12 cellular contexts compared by ENCODE assay signal in the genomic region with DNA sequence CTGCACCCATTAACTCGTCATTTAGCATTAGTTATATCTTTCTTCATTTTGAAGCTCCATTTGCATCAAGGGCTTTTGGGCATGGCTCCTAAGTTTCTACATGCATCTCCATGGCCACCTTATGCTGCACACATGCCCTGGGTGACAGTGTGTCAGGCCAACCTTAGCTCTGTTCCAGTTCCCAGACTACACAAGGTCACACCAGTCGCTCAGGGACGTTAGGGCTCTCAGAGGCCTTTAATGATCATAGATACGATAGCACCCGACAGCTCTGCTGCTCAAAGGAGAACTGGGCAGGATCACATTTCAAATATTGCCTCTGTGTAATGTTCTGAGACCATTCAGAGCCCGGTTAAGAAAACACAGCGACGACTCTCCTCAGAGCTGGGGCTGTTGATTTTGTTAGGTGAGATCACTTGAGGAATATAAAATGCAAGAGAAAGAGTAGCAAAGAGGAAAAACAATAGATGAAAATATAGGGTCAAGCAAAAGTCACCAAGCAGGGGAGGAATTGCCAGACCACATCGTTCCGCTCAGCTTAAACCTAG.
DNase-seq lines count a peak whose midpoint lies in the region; ATAC-seq, FAIRE-seq and TF ChIP-seq lines count a peak whose summit lies in the region.
"Had no signal": no experiment of that assay in that cellular context is flagged by ENCODE, and none has a peak within 500 bp of the region (broad histone marks: within the 10 kb centered on the region; RNA-seq: fewer than 3 reads in every experiment).

No MANE protein-coding gene starts in this region.

- H4K91ac ChIP-seq in H1 (replicated peaks; ENCODE audit: insufficient read length, low read length) = no peak overlapping the region

- no peak overlapping the region for H3K14ac ChIP-seq in H1 (ENCODE audit: insufficient read length)

- no peak overlapping the region for H2BK15ac ChIP-seq in H1 (ENCODE audit: low read length)

- H3K4me3 Mint-ChIP-seq in nephron = peak overlapping the region; percentile 20 to 36 (median 27)
- no peak overlapping the region for H3K4me3 Mint-ChIP-seq in activated CD4-positive, alpha-beta T cell treated with anti-CD3 and anti-CD28 coated beads, Interleukin-2, amount 10 ng/mL, durations not matched to agents 7 days and 5 days
- H3K4me3 Mint-ChIP-seq: activated CD4-positive, alpha-beta T cell treated with anti-CD3 and anti-CD28 coated beads, Interleukin-2, amount 10 ng/mL, durations not matched to agents 24 days and 14 days; activated naive CD4-positive, alpha-beta T cell treated with anti-CD3 and anti-CD28 coated beads, Interleukin-2, amount 10 ng/mL, durations not matched to agents 7 days and 5 days; stimulated activated memory B cell treated with anti-CD40 and anti-IgM and Interleukin-4, amounts not matched to agents 10 μg/mL and 1 μg/mL and 100 μg/mL, for 72 hours had no signal

- TF ChIP-seq POLR2A in A549 (IDR thresholded peaks at IDR 0.05; ENCODE audit: low read length) (no peak), H1 (IDR thresholded peaks at IDR 0.05; ENCODE audit: control extremely low read depth in 1 of 2, low read depth in 2 of 2, low read length in 2 of 2) (no peak)

- H3K9me2 ChIP-seq in MM.1S (replicated peaks; ENCODE audit: insufficient read depth, low read length) = no peaks in the 10 kb centered on the region

- H3K9ac ChIP-seq in MM.1S (ENCODE audit: low read length) (no peak overlapping the region), H1 (replicated peaks in 1 of 4; ENCODE audit: extremely low read depth in 1 of 4, low read depth in 3 of 4, low read length in 3 of 4) (no peak overlapping the region)

- H3K9me3 Mint-ChIP-seq in nephron = no peaks in the 10 kb centered on the region
- H3K9me3 Mint-ChIP-seq in activated CD4-positive, alpha-beta T cell treated with anti-CD3 and anti-CD28 coated beads, Interleukin-2, amount 10 ng/mL, durations not matched to agents 7 days and 5 days = no peaks in the 10 kb centered on the region
- H3K9me3 Mint-ChIP-seq: activated CD4-positive, alpha-beta T cell treated with anti-CD3 and anti-CD28 coated beads, Interleukin-2, amount 10 ng/mL, durations not matched to agents 24 days and 14 days; activated naive CD4-positive, alpha-beta T cell treated with anti-CD3 and anti-CD28 coated beads, Interleukin-2, amount 10 ng/mL, durations not matched to agents 7 days and 5 days; memory B cell; stimulated activated memory B cell treated with anti-CD40 and anti-IgM and Interleukin-4, amounts not matched to agents 10 μg/mL and 1 μg/mL and 100 μg/mL, for 72 hours had no signal

- no peaks in the 10 kb centered on the region for H3K23me2 ChIP-seq in H1 (ENCODE audit: low read depth, low read length)

- H3K4me2 ChIP-seq in A549 (peak overlapping the region; percentile 50; the same call in 2 of the 3 replicates), MM.1S (ENCODE audit: low read depth, low read length) (no peak overlapping the region), H1 (ENCODE audit: insufficient read depth in 1 of 2, low read depth in 2 of 2, low read length in 2 of 2) (no peak overlapping the region)

- WGBS in A549 (ENCODE audit: missing lambda C conversion rate) = 86% methylated on average over 10 of the region's 10 CpGs
- WGBS in H1 (ENCODE audit: extremely low coverage in 1 of 2, insufficient coverage in 1 of 2, insufficient read length in 1 of 2, insufficient replicate concordance in 2 of 2, low coverage in 1 of 2, low lambda C conversion rate in 2 of 2, missing lambda C conversion rate in 1 of 2), 2 experiments = 89% methylated on average over 10 of the region's 10 CpGs; no CpG with 5 or more reads in 1 of the 2 experiments

- H4K5ac ChIP-seq in H1 (ENCODE audit: insufficient read length, low read depth, low read length) = no peak overlapping the region

- H4K20me1 ChIP-seq in MM.1S (ENCODE audit: insufficient read depth, low read length) = no peaks in the 10 kb centered on the region
- H4K20me1 ChIP-seq in H1 (replicated peaks in 1 of 2; ENCODE audit: control insufficient read depth in 1 of 2, insufficient read depth in 2 of 2, low read length in 2 of 2) = no peaks in the 10 kb centered on the region

- CTCF ChIA-PET in A549 (lab: Yijun Ruan, JAX) (interaction anchor here (0.9 to 4.3 kb wide), 43 partner anchors 9 to 996 kb away, joined by 3 to 33 read pairs (median 5); no protein-coding TSS in a partner anchor), H1 (lab: Charles Lee; ENCODE audit: partially characterized antibody) (interaction anchor here (0.5 to 3.7 kb wide), 39 partner anchors 9 to 1709 kb away, joined by 3 to 23 read pairs (median 4); no protein-coding TSS in a partner anchor)
- CTCF ChIA-PET in activated CD4-positive, alpha-beta T cell treated with anti-CD3 and anti-CD28 coated beads, Interleukin-2, amount 10 ng/mL, durations not matched to agents 7 days and 5 days (lab: Charles Lee) = interaction anchor here (1.0 to 3.9 kb wide), 7 partner anchors 8 to 941 kb away, joined by 3 to 18 read pairs (median 3); no protein-coding TSS in a partner anchor

- no peaks in the 10 kb centered on the region for H3F3A ChIP-seq in MM.1S (ENCODE audit: insufficient read depth, low read length)

- H2AFZ ChIP-seq in MM.1S (ENCODE audit: low read length) = 0 out of 2 replicates have a peak overlapping the region, but pooled peaks have one; percentile 24
- peak overlapping the region; percentile 64 for H2AFZ ChIP-seq in H1 (ENCODE audit: low read length)

- H2BK120ac ChIP-seq in H1 (replicated peaks; ENCODE audit: low read depth, low read length) = no peak overlapping the region

- H3K27ac ChIP-seq in A549 (peak overlapping the region in 1 of 2 experiments; percentile 73; a peak in 4 of 6 replicates), MM.1S (ENCODE audit: low read length) (no peak overlapping the region), H1 (ENCODE audit: low read depth, low read length) (no peak overlapping the region)

- H3K9me3 ChIP-seq in A549 (no peaks in the 10 kb centered on the region), MM.1S (replicated peaks; ENCODE audit: insufficient read depth, low read length) (no peaks in the 10 kb centered on the region), H1 (ENCODE audit: insufficient read depth in 2 of 2, low read depth in 1 of 2, low read length in 1 of 2) (no peaks in the 10 kb centered on the region)

- peaks cover 29% of the 10 kb centered on the region for H3K4me1 Mint-ChIP-seq in nephron
- H3K4me1 Mint-ChIP-seq in activated CD4-positive, alpha-beta T cell treated with anti-CD3 and anti-CD28 coated beads, Interleukin-2, amount 10 ng/mL, durations not matched to agents 7 days and 5 days = peaks cover 9% of the 10 kb centered on the region

- H3K4me3 ChIP-seq in A549 (no peak overlapping the region), MM.1S (ENCODE audit: low read length) (no peak overlapping the region), H1 (ENCODE audit: extremely low read depth in 1 of 4, insufficient read depth in 2 of 4, low read depth in 3 of 4, low read length in 4 of 4) (no peak overlapping the region)

- intact Hi-C loops in posterior vena cava (cut with DNase I) = loop anchor here in 1 of 2 donors (10.0 kb wide), 1 partner anchor 889 kb away; no protein-coding TSS in a partner anchor

- no peak overlapping the region for H3K23ac ChIP-seq in H1 (ENCODE audit: insufficient read length)

- H3K4me1 ChIP-seq in A549 = peaks cover 3% of the 10 kb centered on the region; the same call in 1 of the 3 replicates
- H3K4me1 ChIP-seq in MM.1S (ENCODE audit: low read length) = no peaks in the 10 kb centered on the region
- H3K4me1 ChIP-seq in H1 (replicated peaks in 1 of 4; ENCODE audit: control insufficient read depth in 3 of 4, insufficient read depth in 4 of 4, low read length in 3 of 4) = no peaks in the 10 kb centered on the region; a peak in 1 of 7 replicates

- H3K27me3 ChIP-seq in MM.1S (replicated peaks; ENCODE audit: insufficient read depth, low read length) (no peaks in the 10 kb centered on the region), H1 (replicated peaks in 1 of 4; ENCODE audit: control insufficient read depth in 3 of 4, extremely low read depth in 1 of 4, insufficient read depth in 3 of 4, low read length in 3 of 4) (no peaks in the 10 kb centered on the region)

- H2BK12ac ChIP-seq in H1 (ENCODE audit: low read depth, low read length) = no peak overlapping the region; the same call in 1 of the 2 replicates

- no peak overlapping the region for H3K18ac ChIP-seq in H1 (ENCODE audit: extremely low read depth, low read length)

- ATAC-seq in A549 = peak; percentile 24 to 39; a peak in 3 of 6 replicates

- POLR2A ChIA-PET in A549 (lab: Yijun Ruan, JAX) (no interaction called here), H1 (lab: Charles Lee; ENCODE audit: partially characterized antibody) (no interaction called here)
- POLR2A ChIA-PET in activated CD4-positive, alpha-beta T cell treated with anti-CD3 and anti-CD28 coated beads, Interleukin-2, amount 10 ng/mL, durations not matched to agents 7 days and 5 days (lab: Charles Lee) = no interaction called here

- H3K27ac Mint-ChIP-seq in nephron = peak overlapping the region; percentile 26 to 62 (median 31)
- H3K27ac Mint-ChIP-seq in activated CD4-positive, alpha-beta T cell treated with anti-CD3 and anti-CD28 coated beads, Interleukin-2, amount 10 ng/mL, durations not matched to agents 7 days and 5 days = no peak overlapping the region
- H3K27ac Mint-ChIP-seq: activated CD4-positive, alpha-beta T cell treated with anti-CD3 and anti-CD28 coated beads, Interleukin-2, amount 10 ng/mL, durations not matched to agents 24 days and 14 days; activated naive CD4-positive, alpha-beta T cell treated with anti-CD3 and anti-CD28 coated beads, Interleukin-2, amount 10 ng/mL, durations not matched to agents 7 days and 5 days; memory B cell; stimulated activated memory B cell treated with anti-CD40 and anti-IgM and Interleukin-4, amounts not matched to agents 10 μg/mL and 1 μg/mL and 100 μg/mL, for 72 hours had no signal

- H4K8ac ChIP-seq in H1 (ENCODE audit: extremely low read depth, insufficient read depth, low read length) = no peak overlapping the region

- H3K36me3 ChIP-seq in MM.1S (replicated peaks; ENCODE audit: insufficient read depth, low read length) (no peaks in the 10 kb centered on the region), H1 (ENCODE audit: control insufficient read depth in 2 of 4, insufficient read depth in 4 of 4, low read length in 3 of 4) (no peaks in the 10 kb centered on the region)

- no peak for TF ChIP-seq RAD21 in A549 (conservative IDR thresholded peaks at IDR 0.05 in 1 of 2, IDR thresholded peaks at IDR 0.05 in 1 of 2)
- TF ChIP-seq RAD21 in H1 (IDR thresholded peaks at IDR 0.05 in 1 of 2, conservative IDR thresholded peaks at IDR 0.05 in 1 of 2; ENCODE audit: low read depth in 2 of 2, low read length in 2 of 2) = no peak

- no peak overlapping the region for H2BK20ac ChIP-seq in H1 (ENCODE audit: low read length)

- H2BK5ac ChIP-seq in H1 (ENCODE audit: low read depth, low read length) = no peak overlapping the region

- no peaks in the 10 kb centered on the region for H3K79me1 ChIP-seq in H1 (ENCODE audit: low read depth, low read length)

- TF ChIP-seq EP300 in A549 (IDR thresholded peaks at IDR 0.05) (no peak), H1 (IDR thresholded peaks at IDR 0.05; ENCODE audit: borderline replicate concordance in 1 of 2, low read depth in 2 of 2, low read length in 2 of 2) (no peak)

- no peaks in the 10 kb centered on the region for H3K27me3 Mint-ChIP-seq in nephron (ENCODE audit: low read depth)
- no peaks in the 10 kb centered on the region for H3K27me3 Mint-ChIP-seq in activated CD4-positive, alpha-beta T cell treated with anti-CD3 and anti-CD28 coated beads, Interleukin-2, amount 10 ng/mL, durations not matched to agents 7 days and 5 days
- H3K27me3 Mint-ChIP-seq: activated naive CD4-positive, alpha-beta T cell treated with anti-CD3 and anti-CD28 coated beads, Interleukin-2, amount 10 ng/mL, durations not matched to agents 7 days and 5 days; stimulated activated memory B cell treated with anti-CD40 and anti-IgM and Interleukin-4, amounts not matched to agents 10 μg/mL and 1 μg/mL and 100 μg/mL, for 72 hours had no signal

- no peaks in the 10 kb centered on the region for H3K36me3 Mint-ChIP-seq in nephron (ENCODE audit: low read depth)
- H3K36me3 Mint-ChIP-seq in activated CD4-positive, alpha-beta T cell treated with anti-CD3 and anti-CD28 coated beads, Interleukin-2, amount 10 ng/mL, durations not matched to agents 7 days and 5 days (ENCODE audit: low read depth) = no peaks in the 10 kb centered on the region
- H3K36me3 Mint-ChIP-seq: activated naive CD4-positive, alpha-beta T cell treated with anti-CD3 and anti-CD28 coated beads, Interleukin-2, amount 10 ng/mL, durations not matched to agents 7 days and 5 days; memory B cell; stimulated activated memory B cell treated with anti-CD40 and anti-IgM and Interleukin-4, amounts not matched to agents 10 μg/mL and 1 μg/mL and 100 μg/mL, for 72 hours had no signal

- TF ChIP-seq CTCF in A549 (IDR thresholded peaks at IDR 0.05) (no peak), MM.1S (IDR thresholded peaks at IDR 0.05; ENCODE audit: low read length) (no peak), H1 (IDR thresholded peaks at IDR 0.05; ENCODE audit: control extremely low read depth in 1 of 3, insufficient read depth in 1 of 3, low read depth in 1 of 3, low read length in 3 of 3) (no peak), nephron (IDR thresholded peaks at IDR 0.05; ENCODE audit: unreplicated experiment in 3 of 3) (no peak)

- no peak for FAIRE-seq in A549 (lab: Jason Lieb, UNC)
- no peak for FAIRE-seq in H1 (lab: Jason Lieb, UNC)

- H3K56ac ChIP-seq in H1 (replicated peaks; ENCODE audit: insufficient read length, low read depth, low read length) = no peak overlapping the region

- H3K79me2 ChIP-seq in MM.1S (ENCODE audit: low read length) (no peaks in the 10 kb centered on the region), H1 (ENCODE audit: control insufficient read depth in 1 of 2, insufficient read depth in 2 of 2, low read length in 2 of 2) (no peaks in the 10 kb centered on the region)

- H3K4ac ChIP-seq in H1 (replicated peaks; ENCODE audit: insufficient read length, low read depth, low read length) = no peak overlapping the region

- no peak overlapping the region for H2AK5ac ChIP-seq in H1 (ENCODE audit: low read depth, low read length)

- DNase-seq in A549 (ENCODE audit: low read depth in 1 of 2, low spot score in 1 of 2) = no peak
- no peak for DNase-seq in MM.1S
- no peak for DNase-seq in H1 (ENCODE audit: low read depth in 1 of 2, low spot score in 2 of 2)
- DNase-seq in HuH-7.5 (ENCODE audit: low spot score) = no peak
- DNase-seq in posterior vena cava (ENCODE audit: low spot score) = no peak
- DNase-seq in UCSD-AML1 (lab: John Stamatoyannopoulos, UW; ENCODE audit: unreplicated experiment) = no peak
- DNase-seq in activated CD4-positive, alpha-beta T cell treated with anti-CD3 and anti-CD28 coated beads, Interleukin-2, amount 10 ng/mL, durations not matched to agents 7 days and 5 days = no peak
